Comparison of ENCODE assay signal across 1 cellular context in the genomic region with DNA sequence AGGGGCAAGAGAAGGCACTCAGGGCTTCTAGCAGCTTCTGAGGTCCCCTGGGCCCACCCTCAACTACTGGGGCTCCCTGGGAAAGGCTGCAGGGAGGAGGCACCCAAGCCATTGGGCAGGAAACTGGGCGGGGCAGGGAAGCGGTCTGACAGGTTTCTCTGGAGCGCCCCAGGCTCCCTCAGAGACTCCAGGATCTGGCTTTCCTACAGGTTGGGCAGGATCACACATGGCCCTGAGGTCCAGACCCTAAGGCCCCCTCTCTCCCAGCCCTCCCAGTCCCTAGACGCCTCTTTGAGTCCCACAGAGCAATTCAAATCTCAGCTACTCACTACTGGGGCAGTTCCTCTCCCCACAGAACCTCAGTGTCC.
TF ChIP-seq lines count a peak whose summit lies in the region.

No MANE protein-coding gene starts in this region.

TF ChIP-seq in IMR-90, 13 proteins besides CTCF, POLR2A, EP300 and RAD21:
- TF ChIP-seq RFX5 (IDR thresholded peaks at IDR 0.05; ENCODE audit: low read depth, low read length) (no peak), MAZ (IDR thresholded peaks at IDR 0.05; ENCODE audit: borderline replicate concordance, low read depth, low read length) (no peak), BHLHE40 (IDR thresholded peaks at IDR 0.05; ENCODE audit: low read depth, low read length) (no peak), MAFK (IDR thresholded peaks at IDR 0.05; ENCODE audit: low read depth, low read length) (no peak), MXI1 (IDR thresholded peaks at IDR 0.05; ENCODE audit: borderline replicate concordance, low read depth, low read length) (no peak), CEBPB (IDR thresholded peaks at IDR 0.05; ENCODE audit: low read depth, low read length) (no peak), NFE2L2 (IDR thresholded peaks at IDR 0.05; ENCODE audit: low read depth, low read length) (no peak), SMC3 (IDR thresholded peaks at IDR 0.05; ENCODE audit: low read depth, low read length) (no peak), CHD1 (IDR thresholded peaks at IDR 0.05; ENCODE audit: low read depth, low read length) (no peak), RCOR1 (IDR thresholded peaks at IDR 0.05; ENCODE audit: insufficient replicate concordance, low read length) (no peak), FOS (IDR thresholded peaks at IDR 0.05; ENCODE audit: low read depth, low read length) (no peak)
- TF ChIP-seq, protein P1, sequence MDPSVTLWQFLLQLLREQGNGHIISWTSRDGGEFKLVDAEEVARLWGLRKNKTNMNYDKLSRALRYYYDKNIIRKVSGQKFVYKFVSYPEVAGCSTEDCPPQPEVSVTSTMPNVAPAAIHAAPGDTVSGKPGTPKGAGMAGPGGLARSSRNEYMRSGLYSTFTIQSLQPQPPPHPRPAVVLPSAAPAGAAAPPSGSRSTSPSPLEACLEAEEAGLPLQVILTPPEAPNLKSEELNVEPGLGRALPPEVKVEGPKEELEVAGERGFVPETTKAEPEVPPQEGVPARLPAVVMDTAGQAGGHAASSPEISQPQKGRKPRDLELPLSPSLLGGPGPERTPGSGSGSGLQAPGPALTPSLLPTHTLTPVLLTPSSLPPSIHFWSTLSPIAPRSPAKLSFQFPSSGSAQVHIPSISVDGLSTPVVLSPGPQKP (IDR thresholded peaks at IDR 0.05; ENCODE audit: borderline replicate concordance, low read depth, low read length): no peak
- TF ChIP-seq, protein P2, sequence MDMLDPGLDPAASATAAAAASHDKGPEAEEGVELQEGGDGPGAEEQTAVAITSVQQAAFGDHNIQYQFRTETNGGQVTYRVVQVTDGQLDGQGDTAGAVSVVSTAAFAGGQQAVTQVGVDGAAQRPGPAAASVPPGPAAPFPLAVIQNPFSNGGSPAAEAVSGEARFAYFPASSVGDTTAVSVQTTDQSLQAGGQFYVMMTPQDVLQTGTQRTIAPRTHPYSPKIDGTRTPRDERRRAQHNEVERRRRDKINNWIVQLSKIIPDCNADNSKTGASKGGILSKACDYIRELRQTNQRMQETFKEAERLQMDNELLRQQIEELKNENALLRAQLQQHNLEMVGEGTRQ (IDR thresholded peaks at IDR 0.05; ENCODE audit: low read depth, low read length): no peak
